10 cellular contexts compared by ENCODE assay signal in the genomic region with DNA sequence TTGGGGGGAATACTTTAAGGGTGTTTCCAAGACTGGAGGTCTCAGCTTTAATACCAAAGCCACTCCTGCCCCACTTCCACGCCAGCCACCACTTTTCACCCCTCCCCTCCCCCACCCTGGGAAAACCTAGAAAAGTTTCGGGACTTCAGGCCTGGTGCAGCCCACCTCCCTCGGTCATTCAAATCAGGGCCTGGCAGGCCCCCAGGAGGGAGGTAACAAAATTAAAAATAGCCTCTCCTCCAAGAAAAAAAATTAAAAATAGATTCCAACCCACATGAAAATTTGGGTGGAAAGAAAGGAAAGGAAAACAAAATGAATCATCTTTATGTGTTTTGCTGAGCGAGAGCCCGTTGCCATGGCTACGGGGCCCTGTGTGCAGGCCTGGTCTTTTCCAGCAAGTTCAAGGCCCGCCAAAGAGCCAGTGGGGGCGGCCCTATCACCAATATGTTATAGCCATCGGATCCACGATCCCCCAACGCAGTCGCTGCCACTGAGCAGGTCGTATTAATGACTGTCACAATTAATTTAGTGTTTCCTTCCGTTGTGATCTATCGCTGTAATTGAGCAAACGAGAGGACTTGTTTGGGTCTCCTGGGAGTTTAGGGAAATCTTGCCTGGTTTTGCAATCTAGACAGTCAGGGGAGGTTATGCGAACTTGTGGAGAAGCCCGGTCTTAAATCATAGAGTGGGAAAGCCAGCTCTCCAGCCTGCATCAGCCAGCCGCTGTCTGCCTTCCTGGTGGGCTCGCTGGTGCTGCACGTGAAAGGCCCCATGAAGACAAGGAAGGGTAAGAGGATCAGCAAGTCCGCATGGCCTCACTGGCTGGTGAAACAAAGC.
DNase-seq lines count a peak whose midpoint lies in the region; ATAC-seq and FAIRE-seq lines count a peak whose summit lies in the region.
"Had no signal": no experiment of that assay in that cellular context is flagged by ENCODE, and none has a peak within 500 bp of the region (broad histone marks: within the 10 kb centered on the region; RNA-seq: fewer than 3 reads in every experiment).

No MANE protein-coding gene starts in this region.

- H3K4me1 ChIP-seq in right cardiac atrium (ENCODE audit: control insufficient read depth, insufficient read depth, low read length) = peaks cover 1% of the 10 kb centered on the region

- no peaks in the 10 kb centered on the region for H3K36me3 Mint-ChIP-seq in activated T-helper 1 cell treated with anti-CD3 and anti-CD28 coated beads, Interleukin-12 subunit alpha, Interleukin-12 subunit beta, Interleukin-2, Interleukin-4 antibody, amounts not matched to agents 30 ng/mL and 10 ng/mL and 1 ng/mL, durations not matched to agents 14 hours and 24 hours and 36 hours (ENCODE audit: low read depth)

- no peaks in the 10 kb centered on the region for H3K27me3 Mint-ChIP-seq in activated T-helper 1 cell treated with anti-CD3 and anti-CD28 coated beads, Interleukin-12 subunit alpha, Interleukin-12 subunit beta, Interleukin-2, Interleukin-4 antibody, amounts not matched to agents 30 ng/mL and 10 ng/mL and 1 ng/mL, durations not matched to agents 14 hours and 24 hours and 36 hours (ENCODE audit: insufficient read depth)

- peaks cover 21% of the 10 kb centered on the region for H3K4me1 Mint-ChIP-seq in activated T-helper 1 cell treated with anti-CD3 and anti-CD28 coated beads, Interleukin-12 subunit alpha, Interleukin-12 subunit beta, Interleukin-2, Interleukin-4 antibody, amounts not matched to agents 30 ng/mL and 10 ng/mL and 1 ng/mL, durations not matched to agents 14 hours and 24 hours and 36 hours (ENCODE audit: low read depth)
- H3K4me1 Mint-ChIP-seq: memory B cell had no signal

- 43% methylated on average over 22 of the region's 22 CpGs for WGBS in right cardiac atrium

- H3K9me3 Mint-ChIP-seq in activated T-helper 1 cell treated with anti-CD3 and anti-CD28 coated beads, Interleukin-12 subunit alpha, Interleukin-12 subunit beta, Interleukin-2, Interleukin-4 antibody, amounts not matched to agents 30 ng/mL and 10 ng/mL and 1 ng/mL, durations not matched to agents 14 hours and 24 hours and 36 hours = no peaks in the 10 kb centered on the region

- intact Hi-C loops in activated T-helper 1 cell treated with anti-CD3 and anti-CD28 coated beads, Interleukin-12 subunit alpha, Interleukin-12 subunit beta, Interleukin-2, Interleukin-4 antibody, amounts not matched to agents 30 ng/mL and 10 ng/mL and 1 ng/mL, durations not matched to agents 14 hours and 24 hours and 36 hours (cut with micrococcal nuclease) = no loop called here
- intact Hi-C loops in right cardiac atrium (cut with DNase I) = no loop called here

- DNase-seq in DMS53 (lab: John Stamatoyannopoulos, UW) (peak; percentile 50), DMS53 treated with DMSO at 0.1 percent for 48 hours (lab: John Stamatoyannopoulos, UW; ENCODE audit: unreplicated experiment) (no peak), right cardiac atrium (peak; percentile 80 to 94 (median 87)), HTR-8/SVneo (ENCODE audit: insufficient read length, low spot score) (no peak)
- no peak for DNase-seq in activated T-helper 1 cell treated with anti-CD3 and anti-CD28 coated beads, Interleukin-12 subunit alpha, Interleukin-12 subunit beta, Interleukin-2, Interleukin-4 antibody, amounts not matched to agents 30 ng/mL and 10 ng/mL and 1 ng/mL, durations not matched to agents 14 hours and 24 hours and 36 hours (ENCODE audit: low spot score)
- peak; percentile 3 to 10 for DNase-seq in stimulated activated CD8-positive, alpha-beta memory T cell treated with anti-CD3 and anti-CD28 coated beads, Interleukin-2, amount 100 ng/mL, for 48 hours (ENCODE audit: low read depth in 2 of 2)

- peak overlapping the region; percentile 68 for H3K27ac Mint-ChIP-seq in activated T-helper 1 cell treated with anti-CD3 and anti-CD28 coated beads, Interleukin-12 subunit alpha, Interleukin-12 subunit beta, Interleukin-2, Interleukin-4 antibody, amounts not matched to agents 30 ng/mL and 10 ng/mL and 1 ng/mL, durations not matched to agents 14 hours and 24 hours and 36 hours
- H3K27ac Mint-ChIP-seq: memory B cell had no signal

- no peak overlapping the region for H3K4me3 Mint-ChIP-seq in activated T-helper 1 cell treated with anti-CD3 and anti-CD28 coated beads, Interleukin-12 subunit alpha, Interleukin-12 subunit beta, Interleukin-2, Interleukin-4 antibody, amounts not matched to agents 30 ng/mL and 10 ng/mL and 1 ng/mL, durations not matched to agents 14 hours and 24 hours and 36 hours
- H3K4me3 Mint-ChIP-seq: memory B cell had no signal

- FAIRE-seq in HTR-8/SVneo (lab: Jason Lieb, UNC) = no peak

- H3K9me3 ChIP-seq in right cardiac atrium (ENCODE audit: control insufficient read depth, low read length) = no peaks in the 10 kb centered on the region

- H3K27me3 ChIP-seq in right cardiac atrium (ENCODE audit: control insufficient read depth, insufficient read depth) = no peaks in the 10 kb centered on the region

- peak; percentile 67 to 68 for ATAC-seq in right cardiac atrium
- ATAC-seq in GM18858 (IDR thresholded peaks at IDR 0.05; ENCODE audit: unreplicated experiment) = no peak
- no peak for ATAC-seq in HG03457 (IDR thresholded peaks at IDR 0.05; ENCODE audit: unreplicated experiment)

- no peak overlapping the region for H3K4me3 ChIP-seq in right cardiac atrium (ENCODE audit: low read length)

- H3K27ac ChIP-seq in right cardiac atrium (ENCODE audit: low read length) = peak overlapping the region; percentile 83
- H3K27ac ChIP-seq: 22Rv1 had no signal

Comparison
In these comparisons a context has a peak if more than half of its experiments do, and no peak if none do; other contexts are left out.
1. DNase-seq: peak in DMS53 (single experiment), right cardiac atrium (3 of 3) and stimulated activated CD8-positive, alpha-beta memory T cell treated with anti-CD3 and anti-CD28 coated beads, Interleukin-2, amount 100 ng/mL, for 48 hours (2 of 2); none in DMS53 treated with DMSO at 0.1 percent for 48 hours (single experiment), activated T-helper 1 cell treated with anti-CD3 and anti-CD28 coated beads, Interleukin-12 subunit alpha, Interleukin-12 subunit beta, Interleukin-2, Interleukin-4 antibody, amounts not matched to agents 30 ng/mL and 10 ng/mL and 1 ng/mL, durations not matched to agents 14 hours and 24 hours and 36 hours (single experiment) and HTR-8/SVneo (single experiment).
2. ATAC-seq: peak in right cardiac atrium (2 of 2); none in GM18858 (single experiment) and HG03457 (single experiment).